Comparison of ENCODE assay signal across 9 cellular contexts in the genomic region with DNA sequence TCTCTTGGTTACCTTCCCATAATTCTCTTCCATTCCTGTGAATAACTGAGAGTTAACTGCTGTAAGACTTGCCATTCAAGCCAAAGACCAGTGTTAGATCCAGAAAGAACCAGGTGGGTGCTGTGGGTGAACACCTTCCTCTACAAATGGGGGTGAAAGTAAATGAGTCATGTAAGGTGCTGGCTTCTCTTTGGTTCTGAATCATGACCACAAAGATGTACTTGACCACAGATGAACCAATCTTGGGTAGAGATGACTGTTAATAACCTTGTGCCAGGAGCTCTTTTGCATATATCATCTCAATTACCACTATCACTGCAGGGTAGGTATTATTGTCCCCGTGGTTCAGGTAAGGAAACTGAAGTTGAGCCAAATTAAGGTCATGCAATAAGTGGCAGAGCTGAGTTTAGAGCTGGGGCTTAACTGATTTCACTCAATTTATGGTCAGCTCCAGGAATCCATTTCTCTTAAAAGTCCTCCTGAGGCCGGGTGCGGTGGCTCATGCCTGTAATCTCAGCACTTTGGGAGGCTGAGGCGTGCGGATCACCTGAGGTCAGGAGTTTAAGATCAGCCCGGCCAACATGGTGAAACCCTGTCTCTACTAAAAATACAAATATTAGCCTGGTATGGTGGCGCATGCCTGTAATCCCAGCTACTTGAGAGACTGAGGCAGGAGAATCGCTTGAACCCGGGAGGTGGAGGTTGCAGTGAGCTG.
DNase-seq lines count a peak whose midpoint lies in the region; ATAC-seq and TF ChIP-seq lines count a peak whose summit lies in the region.
"Had no signal": no experiment of that assay in that cellular context is flagged by ENCODE, and none has a peak within 500 bp of the region (broad histone marks: within the 10 kb centered on the region; RNA-seq: fewer than 3 reads in every experiment).

No MANE protein-coding gene starts in this region.

- DNase-seq in stimulated activated CD4-positive, alpha-beta T cell treated with anti-CD3 and anti-CD28 coated beads, Interleukin-15, amount 100 ng/mL, for 24 hours, result peak; percentile 49
- DNase-seq in stimulated activated CD4-positive, alpha-beta T cell treated with anti-CD3 and anti-CD28 coated beads, Interleukin-4, amount 100 ng/mL, for 1 hour, result no peak
- DNase-seq in stimulated activated naive CD8-positive, alpha-beta T cell treated with anti-CD3 and anti-CD28 coated beads, Interleukin-15, amount 100 ng/mL, for 72 hours, result peak; percentile 54 to 72
- DNase-seq in RWPE1 (ENCODE audit: low spot score) (no peak), NCI-H1048 (lab: John Stamatoyannopoulos, UW) (no peak), RKO (ENCODE audit: low spot score) (no peak)
- DNase-seq: BE2C had no signal

- H4K20me1 ChIP-seq in OCI-LY3 (ENCODE audit: insufficient read depth, low read length), result no peaks in the 10 kb centered on the region

- H3K27ac Mint-ChIP-seq in stimulated activated naive CD8-positive, alpha-beta T cell treated with anti-CD3 and anti-CD28 coated beads, Interleukin-15, amount 100 ng/mL, for 72 hours, result peak overlapping the region in 1 of 2 donors; percentile 3

- no peaks in the 10 kb centered on the region for H3K79me2 ChIP-seq in OCI-LY3 (ENCODE audit: low read length)

- H3K27me3 Mint-ChIP-seq in stimulated activated naive CD8-positive, alpha-beta T cell treated with anti-CD3 and anti-CD28 coated beads, Interleukin-15, amount 100 ng/mL, for 72 hours, result peaks cover 26% of the 10 kb centered on the region

- CTCF ChIA-PET in RWPE1 (lab: Yijun Ruan, JAX), result interaction anchor here (0.7 to 1.2 kb wide), 2 partner anchors 10 to 32 kb away, joined by 3 to 4 read pairs; no protein-coding TSS in a partner anchor

- peak overlapping the region; percentile 23 for H3K4me2 ChIP-seq in OCI-LY3 (ENCODE audit: low read length)

- no peak overlapping the region for H3K4me3 ChIP-seq in OCI-LY3 (ENCODE audit: low read length)

- 0 out of 2 replicates have a peak, but pooled peaks cover 3% of the 10 kb centered on the region for H3K9me3 ChIP-seq in OCI-LY3 (ENCODE audit: insufficient read depth, low read length)
- H3K9me3 ChIP-seq: BE2C had no signal

- H3K27ac ChIP-seq in OCI-LY3 (ENCODE audit: low read length), result no peak overlapping the region
- no peak overlapping the region for H3K27ac ChIP-seq in RWPE1

- peaks cover 62% of the 10 kb centered on the region for H3K4me1 Mint-ChIP-seq in stimulated activated naive CD8-positive, alpha-beta T cell treated with anti-CD3 and anti-CD28 coated beads, Interleukin-15, amount 100 ng/mL, for 72 hours

- H3K9me3 Mint-ChIP-seq in stimulated activated naive CD8-positive, alpha-beta T cell treated with anti-CD3 and anti-CD28 coated beads, Interleukin-15, amount 100 ng/mL, for 72 hours, result peaks cover 5 to 6% of the 10 kb centered on the region in 2 donors

- H3K36me3 ChIP-seq in OCI-LY3 (replicated peaks; ENCODE audit: low read depth, low read length), result no peaks in the 10 kb centered on the region
- H3K36me3 ChIP-seq: BE2C had no signal

- H3K9ac ChIP-seq in OCI-LY3 (ENCODE audit: low read length), result no peak overlapping the region

- peak; percentile 94 for ATAC-seq in HG02798 (IDR thresholded peaks at IDR 0.05; ENCODE audit: poor library complexity, unreplicated experiment)
- peak; percentile 90 for ATAC-seq in stimulated activated naive CD8-positive, alpha-beta T cell treated with anti-CD3 and anti-CD28 coated beads, Interleukin-15, amount 100 ng/mL, for 72 hours

- H2AFZ ChIP-seq in OCI-LY3 (ENCODE audit: low read depth, low read length), result no peak overlapping the region

- peak overlapping the region; percentile 31 to 74 for H3K4me3 Mint-ChIP-seq in stimulated activated naive CD8-positive, alpha-beta T cell treated with anti-CD3 and anti-CD28 coated beads, Interleukin-15, amount 100 ng/mL, for 72 hours

- peaks cover 17% of the 10 kb centered on the region for H3K4me1 ChIP-seq in OCI-LY3 (ENCODE audit: low read length)
- H3K4me1 ChIP-seq: BE2C had no signal

- POLR2A ChIA-PET in RWPE1 (lab: Yijun Ruan, JAX; ENCODE audit: low non-redundant PET), result no interaction called here

- H3K27me3 ChIP-seq in OCI-LY3 (ENCODE audit: low read depth, low read length), result peaks cover 65% of the 10 kb centered on the region
- H3K27me3 ChIP-seq: BE2C had no signal

- no peak for TF ChIP-seq CTCF in OCI-LY3 (IDR thresholded peaks at IDR 0.05; ENCODE audit: low read depth, low read length)
- no peak for TF ChIP-seq CTCF in RWPE1 (conservative IDR thresholded peaks at IDR 0.05; ENCODE audit: low read depth)

Comparison
In these comparisons a context has a peak if more than half of its experiments do, and no peak if none do; other contexts are left out.
1. DNase-seq: peak in stimulated activated CD4-positive, alpha-beta T cell treated with anti-CD3 and anti-CD28 coated beads, Interleukin-15, amount 100 ng/mL, for 24 hours (single experiment) and stimulated activated naive CD8-positive, alpha-beta T cell treated with anti-CD3 and anti-CD28 coated beads, Interleukin-15, amount 100 ng/mL, for 72 hours (2 of 2); none in stimulated activated CD4-positive, alpha-beta T cell treated with anti-CD3 and anti-CD28 coated beads, Interleukin-4, amount 100 ng/mL, for 1 hour (single experiment), RWPE1 (single experiment), NCI-H1048 (single experiment) and RKO (single experiment).